ENCODE assay signal across 2 cellular contexts in the genomic region with DNA sequence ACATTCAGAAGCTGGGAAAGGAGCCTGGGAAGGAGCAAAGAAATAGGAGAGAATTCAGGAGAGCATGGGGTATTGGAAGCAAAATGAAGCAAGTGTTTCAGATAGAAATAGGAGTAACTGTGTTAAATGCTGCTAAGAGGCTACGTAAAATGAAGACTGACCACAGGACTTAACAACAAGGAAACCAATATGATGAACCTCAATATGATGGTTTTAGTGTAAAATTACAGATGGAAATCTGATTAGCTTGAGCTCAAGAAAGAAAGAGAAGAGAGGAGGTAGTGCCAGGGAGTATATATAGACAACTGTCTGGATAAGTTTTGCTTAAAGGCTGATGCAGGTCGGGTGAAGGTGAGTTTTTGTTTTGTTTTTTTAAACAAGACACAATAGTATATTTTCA.
TF ChIP-seq lines count a peak whose summit lies in the region.

No MANE protein-coding gene starts in this region.

TF ChIP-seq in SK-N-SH, 30 proteins besides CTCF, POLR2A, EP300 and RAD21 (continued from another document):
- TF ChIP-seq ZBTB33 (IDR thresholded peaks at IDR 0.05; ENCODE audit: borderline replicate concordance, low read depth) (no peak), NFIC (IDR thresholded peaks at IDR 0.05; ENCODE audit: borderline replicate concordance) (no peak), TCF12 (IDR thresholded peaks at IDR 0.05) (no peak), SMC3 (IDR thresholded peaks at IDR 0.05; ENCODE audit: low read depth, low read length) (no peak), FOXM1 (IDR thresholded peaks at IDR 0.05; ENCODE audit: low read depth) (no peak), FOXJ3 (CRISPR knock-in tag; IDR thresholded peaks at IDR 0.05) (no peak)

TF ChIP-seq in SK-N-SH treated with all-trans-retinoic acid at 6 μM for 48 hours, 23 proteins besides CTCF, POLR2A, EP300 and RAD21 (continued from another document):
- TF ChIP-seq TCF4 (CRISPR knock-in tag; IDR thresholded peaks at IDR 0.05; ENCODE audit: borderline replicate concordance) (no peak), PPARA (CRISPR knock-in tag; IDR thresholded peaks at IDR 0.05; ENCODE audit: borderline replicate concordance) (no peak), ZNF8 (CRISPR knock-in tag; IDR thresholded peaks at IDR 0.05) (no peak), ESRRG (CRISPR knock-in tag; IDR thresholded peaks at IDR 0.05) (no peak), CSRNP3 (CRISPR knock-in tag; IDR thresholded peaks at IDR 0.05) (no peak)
